In the genomic region with DNA sequence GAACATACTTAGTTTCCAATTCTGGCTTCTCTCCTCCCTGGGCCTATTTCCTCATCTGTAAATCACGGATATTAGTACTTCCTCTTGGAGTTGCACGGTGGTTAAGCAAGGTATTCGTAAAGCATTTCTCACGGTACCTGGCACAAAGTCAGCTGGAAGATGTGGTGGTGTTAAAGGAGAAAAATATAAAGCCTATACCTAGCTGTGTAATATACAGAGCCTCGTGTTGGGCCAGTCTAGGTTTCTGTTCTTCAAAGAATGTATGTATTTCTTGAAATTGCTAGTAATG, we compare ENCODE assay signal across 15 cellular contexts. TPM values are rescaled to one million over a fixed set of nuclear protein-coding genes. Genes with fewer than 3 reads are reported as not detected.
DNase-seq lines count a peak whose midpoint lies in the region; ATAC-seq and TF ChIP-seq lines count a peak whose summit lies in the region.
"Had no signal": no experiment of that assay in that cellular context is flagged by ENCODE, and none has a peak within 500 bp of the region (broad histone marks: within the 10 kb centered on the region; RNA-seq: fewer than 3 reads in every experiment).

No MANE protein-coding gene starts in this region.

- no peak for ATAC-seq in Right ventricle myocardium inferior
- no peak for ATAC-seq in aorta (ENCODE audit: low FRiP score)
- ATAC-seq in GM19324 (IDR thresholded peaks at IDR 0.05; ENCODE audit: low FRiP score, unreplicated experiment), result no peak
- ATAC-seq: natural killer cell treated with Interleukin-12 subunit alpha and Interleukin-12 subunit beta and Interleukin-15 and Interleukin-18, amount 100 ng/mL, for 72 hours had no signal

- peak overlapping the region; percentile 40 for H3K27ac Mint-ChIP-seq in mesothelial cell of epicardium
- H3K27ac Mint-ChIP-seq: natural killer cell treated with Interleukin-12 subunit alpha and Interleukin-12 subunit beta and Interleukin-15 and Interleukin-18, amount 100 ng/mL, for 72 hours had no signal

- no peak overlapping the region for H3K4me3 Mint-ChIP-seq in mesothelial cell of epicardium
- H3K4me3 Mint-ChIP-seq: natural killer cell treated with Interleukin-12 subunit alpha and Interleukin-12 subunit beta and Interleukin-15 and Interleukin-18, amount 100 ng/mL, for 72 hours had no signal

- H3K9me3 Mint-ChIP-seq in mesothelial cell of epicardium, result no peaks in the 10 kb centered on the region
- H3K9me3 Mint-ChIP-seq: natural killer cell treated with Interleukin-12 subunit alpha and Interleukin-12 subunit beta and Interleukin-15 and Interleukin-18, amount 100 ng/mL, for 72 hours had no signal

- no peak overlapping the region for H3K4me3 ChIP-seq in right atrium auricular region
- peak overlapping the region; percentile 61 for H3K4me3 ChIP-seq in coronary artery
- no peak overlapping the region for H3K4me3 ChIP-seq in aorta (ENCODE audit: low read length in 2 of 2)
- H3K4me3 ChIP-seq: HAP-1, SJCRH30 had no signal

- WGBS in aorta, 2 donors, result 25 to 32% methylated on average over 5 of the region's 5 CpGs

- intact Hi-C loops in Right ventricle myocardium inferior (cut with DNase I), result loop anchor here (2.0 to 10.0 kb wide), 3 partner anchors 64 to 538 kb away; no protein-coding TSS in a partner anchor
- intact Hi-C loops in aorta (cut with DNase I), result loop anchor here in 1 of 2 donors (5.0 to 10.0 kb wide), 2 partner anchors 66 to 388 kb away; no protein-coding TSS in a partner anchor

- DNase-seq in right atrium auricular region (ENCODE audit: low spot score) (no peak), Right ventricle myocardium inferior (ENCODE audit: missing footprints) (no peak), coronary artery (ENCODE audit: low spot score) (no peak), mesothelial cell of epicardium (ENCODE audit: low spot score in 2 of 2, unreplicated experiment in 2 of 2) (no peak), aorta (no peak), UCSD-AML1 (lab: John Stamatoyannopoulos, UW; ENCODE audit: unreplicated experiment) (no peak), iPS-NIHi11 (ENCODE audit: low spot score) (no peak)
- DNase-seq: activated T-cell treated with anti-CD3 and anti-CD28 coated beads for 4 hours, NCI-H1105 treated with DMSO at 0.1 percent for 48 hours, NCI-H510A, SJCRH30, WERI-Rb-1 had no signal

- H3K9me3 ChIP-seq in right atrium auricular region (no peaks in the 10 kb centered on the region), aorta (ENCODE audit: control insufficient read depth, low read length) (no peaks in the 10 kb centered on the region)
- H3K9me3 ChIP-seq: HAP-1, SJCRH30 had no signal

- peaks cover 18% of the 10 kb centered on the region for H3K36me3 Mint-ChIP-seq in mesothelial cell of epicardium
- H3K36me3 Mint-ChIP-seq: natural killer cell treated with Interleukin-12 subunit alpha and Interleukin-12 subunit beta and Interleukin-15 and Interleukin-18, amount 100 ng/mL, for 72 hours had no signal

- H3K36me3 ChIP-seq in right atrium auricular region (peaks cover 51% of the 10 kb centered on the region), aorta (ENCODE audit: control insufficient read depth in 1 of 2, insufficient read depth in 2 of 2, low read length in 1 of 2) (peaks cover 0 to under 1% of the 10 kb centered on the region in 2 donors)
- H3K36me3 ChIP-seq: HAP-1 had no signal

- H3K4me1 Mint-ChIP-seq in mesothelial cell of epicardium, result peaks cover 18% of the 10 kb centered on the region

- TF ChIP-seq CTCF in right atrium auricular region (IDR thresholded peaks at IDR 0.05), result no peak
- TF ChIP-seq CTCF in coronary artery (IDR thresholded peaks at IDR 0.05), result no peak
- no peak for TF ChIP-seq CTCF in mesothelial cell of epicardium (IDR thresholded peaks at IDR 0.05; ENCODE audit: unreplicated experiment)

- H3K27me3 ChIP-seq in right atrium auricular region, result no peaks in the 10 kb centered on the region
- no peaks in the 10 kb centered on the region for H3K27me3 ChIP-seq in aorta (ENCODE audit: control insufficient read depth in 1 of 2, insufficient read depth in 2 of 2, low read length in 1 of 2)
- H3K27me3 ChIP-seq: SJCRH30 had no signal

- peak overlapping the region; percentile 76 to 81 for H3K27ac ChIP-seq in right atrium auricular region
- peak overlapping the region; percentile 93 to 96 for H3K27ac ChIP-seq in coronary artery
- peak overlapping the region; percentile 47 to 50 for H3K27ac ChIP-seq in aorta (ENCODE audit: low read depth in 1 of 2, low read length in 2 of 2)
- H3K27ac ChIP-seq: SJCRH30, WERI-Rb-1 had no signal

- H3K27me3 Mint-ChIP-seq in mesothelial cell of epicardium (ENCODE audit: low read depth), result no peaks in the 10 kb centered on the region

- peaks cover 0 to 23% of the 10 kb centered on the region in 2 donors for H3K4me1 ChIP-seq in right atrium auricular region
- peaks cover 2 to 6% of the 10 kb centered on the region in 2 donors for H3K4me1 ChIP-seq in aorta (ENCODE audit: control insufficient read depth in 1 of 2, insufficient read depth in 2 of 2, low read length in 2 of 2)
- H3K4me1 ChIP-seq: HAP-1, SJCRH30 had no signal

RNA-seq across cellular contexts. Expression of a gene that starts 47.2 kb away (rescaled TPM):
- total RNA-seq in right atrium auricular region, result not detected
- not detected for total RNA-seq in Right ventricle myocardium inferior
- not detected in 3 replicates for total RNA-seq in mesothelial cell of epicardium
- not detected for total RNA-seq in aorta
- polyA plus RNA-seq in aorta, result not detected
- total RNA-seq: natural killer cell treated with Interleukin-12 subunit alpha and Interleukin-12 subunit beta and Interleukin-15 and Interleukin-18, amount 100 ng/mL, for 72 hours had no signal
